In the genomic region with DNA sequence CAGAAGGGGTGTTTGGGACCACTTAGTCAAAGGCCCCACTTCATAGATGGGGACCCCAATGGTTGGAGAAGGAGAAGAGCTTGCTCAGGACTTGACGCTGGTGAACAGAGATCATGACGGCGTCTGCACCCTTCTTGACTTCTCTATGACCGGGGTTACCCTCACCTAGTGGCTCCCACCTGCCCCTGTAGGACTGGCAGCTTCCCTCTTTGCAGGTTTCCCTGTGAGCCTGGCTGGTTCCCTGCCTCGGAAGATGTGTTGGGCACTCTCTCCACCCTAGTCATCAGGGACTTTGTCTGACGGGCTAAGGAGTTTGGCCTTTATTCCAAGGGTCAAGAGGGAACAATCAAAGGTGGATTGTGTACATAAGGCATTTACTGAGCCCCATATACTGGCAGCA, we compare ENCODE assay signal across 18 cellular contexts. TPM values are rescaled to one million over a fixed set of nuclear protein-coding genes. Genes with fewer than 3 reads are reported as not detected.
"Had no signal": no experiment of that assay in that cellular context is flagged by ENCODE, and none has a peak within 500 bp of the region (broad histone marks: within the 10 kb centered on the region; RNA-seq: fewer than 3 reads in every experiment).

No MANE protein-coding gene starts in this region.

- H3K36me3 ChIP-seq: ovary, uterus had no signal

- H3K4me3 ChIP-seq: ovary, testis, uterus had no signal

- DNase-seq: activated CD4-positive, alpha-beta T cell treated with anti-CD3 and anti-CD28 coated beads for 36 hours; activated CD8-positive, alpha-beta memory T cell treated with anti-CD3 and anti-CD28 coated beads, Interleukin-2, amount 50 U/mL, for 48 hours; activated CD8-positive, alpha-beta T cell treated with anti-CD3 and anti-CD28 coated beads, Interleukin-2, amount 10 ng/mL, durations not matched to agents 7 days and 5 days; activated naive CD4-positive, alpha-beta T cell treated with Interleukin-2 at 50 U/mL for 16 hours; effector memory CD4-positive, alpha-beta T cell; hypothalamus; ovary; stimulated activated CD4-positive, alpha-beta T cell treated with anti-CD3 and anti-CD28 coated beads, Interleukin-4, amount 100 ng/mL, for 4 hours; stimulated activated naive CD8-positive, alpha-beta T cell treated with anti-CD3 and anti-CD28 coated beads, Interleukin-15, amount 100 ng/mL, for 72 hours; T-cell; T1000; testis had no signal

- ATAC-seq: activated CD4-positive, alpha-beta T cell treated with anti-CD3 and anti-CD28 coated beads for 36 hours; activated CD8-positive, alpha-beta T cell treated with anti-CD3 and anti-CD28 coated beads, Interleukin-2, amount 10 ng/mL, durations not matched to agents 7 days and 5 days; stimulated activated naive CD8-positive, alpha-beta T cell treated with anti-CD3 and anti-CD28 coated beads, Interleukin-15, amount 100 ng/mL, for 72 hours; T-cell had no signal

- H3K27ac ChIP-seq: ovary, testis, uterus, VCaP had no signal

- H3K4me1 ChIP-seq: testis, uterus had no signal

- H3K27me3 ChIP-seq: ovary, testis, uterus had no signal

- H3K9me3 ChIP-seq: ovary, testis, uterus had no signal

RNA-seq across cellular contexts. Expression of gene TBX4, which starts 22.7 kb away (rescaled TPM):
- total RNA-seq: activated CD4-positive, alpha-beta T cell treated with anti-CD3 and anti-CD28 coated beads for 36 hours; activated CD8-positive, alpha-beta T cell treated with anti-CD3 and anti-CD28 coated beads, Interleukin-2, amount 10 ng/mL, durations not matched to agents 7 days and 5 days; glomerular endothelial cell; lung microvascular endothelial cell; renal cortical epithelial cell; T-cell; uterus had no signal
- polyA plus RNA-seq: neural cell, ovary had no signal
